38 cellular contexts compared by ENCODE assay signal in genomic region chr4:84069119-84069518, GRCh38.
"Had no signal": no experiment of that assay in that cellular context is flagged by ENCODE, and none has a peak within 500 bp of the region (broad histone marks: within the 10 kb centered on the region; RNA-seq: fewer than 3 reads in every experiment).

No MANE protein-coding gene starts in this region.

- H3K27ac Mint-ChIP-seq: activated naive CD4-positive, alpha-beta T cell treated with anti-CD3 and anti-CD28 coated beads for 36 hours; activated naive CD4-positive, alpha-beta T cell treated with anti-CD3 and anti-CD28 coated beads, Interleukin-2, amount 10 ng/mL, durations not matched to agents 7 days and 5 days; activated naive CD4-positive, alpha-beta T cell treated with anti-CD3 and anti-CD28 coated beads, Interleukin-2, amount 50 U/mL, for 24 hours; activated naive CD4-positive, alpha-beta T cell treated with anti-CD3 and anti-CD28 coated beads, Interleukin-2, amount 50 U/mL, for 72 hours; activated naive CD8-positive, alpha-beta T cell; activated naive CD8-positive, alpha-beta T cell treated with anti-CD3 and anti-CD28 coated beads for 36 hours; activated naive CD8-positive, alpha-beta T cell treated with anti-CD3 and anti-CD28 coated beads, Interleukin-2, amount 10 ng/mL, durations not matched to agents 7 days and 5 days; activated naive CD8-positive, alpha-beta T cell treated with anti-CD3 and anti-CD28 coated beads, Interleukin-2, amount 50 U/mL, for 24 hours; activated T-cell treated with anti-CD3 and anti-CD28 coated beads, Interleukin-2, amount 50 U/mL, for 24 hours; activated T-cell treated with anti-CD3 and anti-CD28 coated beads, Interleukin-2, amount 50 U/mL, for 72 hours; activated T-helper 1 cell treated with anti-CD3 and anti-CD28 coated beads, Interleukin-12 subunit alpha, Interleukin-12 subunit beta, Interleukin-2, Interleukin-4 antibody, amounts not matched to agents 30 ng/mL and 10 ng/mL and 1 ng/mL, durations not matched to agents 14 hours and 24 hours and 36 hours; activated T-helper 17 cell treated with anti-CD3 and anti-CD28 coated beads, Interleukin-2, amount 50 U/mL, for 72 hours; activated T-helper 2 cell treated with anti-CD3 and anti-CD28 coated beads, Interferon-gamma antibody, Interleukin-2, Interleukin-4, amounts not matched to agents 10 μg/mL and 5 μg/mL and 100 μg/mL, durations not matched to agents 14 hours and 24 hours and 36 hours; brain had no signal

- H3K4me3 ChIP-seq: adrenal gland, ascending aorta, body of pancreas, breast epithelium, cardiac muscle cell had no signal

- H3K27me3 Mint-ChIP-seq: activated naive CD8-positive, alpha-beta T cell treated with anti-CD3 and anti-CD28 coated beads for 36 hours had no signal

- H3K4me1 ChIP-seq: adrenal gland, ascending aorta, body of pancreas, breast epithelium had no signal

- H3K27ac ChIP-seq: adrenal gland, ascending aorta, body of pancreas, brain microvascular endothelial cell, breast epithelium, cardiac muscle cell had no signal

- H3K9me3 ChIP-seq: adrenal gland, ascending aorta, body of pancreas, breast epithelium had no signal

- H3K9me3 Mint-ChIP-seq: activated naive CD4-positive, alpha-beta T cell treated with anti-CD3 and anti-CD28 coated beads, Interleukin-2, amount 10 ng/mL, durations not matched to agents 7 days and 5 days; activated naive CD8-positive, alpha-beta T cell treated with anti-CD3 and anti-CD28 coated beads, Interleukin-2, amount 10 ng/mL, durations not matched to agents 7 days and 5 days; activated T-cell treated with anti-CD3 and anti-CD28 coated beads, Interleukin-2, amount 50 U/mL, for 24 hours; activated T-helper 1 cell treated with anti-CD3 and anti-CD28 coated beads, Interleukin-12 subunit alpha, Interleukin-12 subunit beta, Interleukin-2, Interleukin-4 antibody, amounts not matched to agents 30 ng/mL and 10 ng/mL and 1 ng/mL, durations not matched to agents 14 hours and 24 hours and 36 hours; activated T-helper 2 cell treated with anti-CD3 and anti-CD28 coated beads, Interferon-gamma antibody, Interleukin-2, Interleukin-4, amounts not matched to agents 10 μg/mL and 5 μg/mL and 100 μg/mL, durations not matched to agents 14 hours and 24 hours and 36 hours had no signal

- DNase-seq: activated effector memory CD4-positive, alpha-beta T cell treated with anti-CD3 and anti-CD28 coated beads, Interleukin-2, amount 50 U/mL, for 16 hours; activated effector memory CD4-positive, alpha-beta T cell treated with Interleukin-2 at 50 U/mL for 16 hours; activated gamma-delta T cell; activated gamma-delta T cell treated with Interleukin-2 at 50 U/mL for 16 hours; activated naive CD4-positive, alpha-beta T cell; activated naive CD4-positive, alpha-beta T cell treated with anti-CD3 and anti-CD28 coated beads for 36 hours; activated naive CD4-positive, alpha-beta T cell treated with anti-CD3 and anti-CD28 coated beads, Interleukin-2, amount 10 ng/mL, durations not matched to agents 7 days and 5 days; activated naive CD4-positive, alpha-beta T cell treated with anti-CD3 and anti-CD28 coated beads, Interleukin-2, amount 50 U/mL, for 16 hours; activated naive CD4-positive, alpha-beta T cell treated with Interleukin-2 at 50 U/mL for 16 hours; activated naive CD8-positive, alpha-beta T cell treated with anti-CD3 and anti-CD28 coated beads for 36 hours; activated naive CD8-positive, alpha-beta T cell treated with anti-CD3 and anti-CD28 coated beads, Interleukin-2, amount 10 ng/mL, durations not matched to agents 7 days and 5 days; activated naive CD8-positive, alpha-beta T cell treated with anti-CD3 and anti-CD28 coated beads, Interleukin-2, amount 50 U/mL, for 24 hours; activated T-cell treated with anti-CD3 and anti-CD28 coated beads, Interleukin-2, amount 50 U/mL, for 1 hour; activated T-cell treated with anti-CD3 and anti-CD28 coated beads, Interleukin-2, amount 50 U/mL, for 24 hours; activated T-cell treated with anti-CD3 and anti-CD28 coated beads, Interleukin-2, amount 50 U/mL, for 4 hours; activated T-cell treated with anti-CD3 and anti-CD28 coated beads, Interleukin-2, amount 50 U/mL, for 48 hours; activated T-cell treated with anti-CD3 and anti-CD28 coated beads, Interleukin-2, amount 50 U/mL, for 72 hours; adrenal gland; amniotic stem cell; amygdala; anterior cingulate cortex; aorta; body of pancreas; brain microvascular endothelial cell; caudate nucleus; central memory CD4-positive, alpha-beta T cell; cerebellar nuclear complex had no signal

- H3K4me1 Mint-ChIP-seq: activated naive CD4-positive, alpha-beta T cell treated with anti-CD3 and anti-CD28 coated beads, Interleukin-2, amount 10 ng/mL, durations not matched to agents 7 days and 5 days; activated naive CD4-positive, alpha-beta T cell treated with anti-CD3 and anti-CD28 coated beads, Interleukin-2, amount 50 U/mL, for 24 hours; activated naive CD8-positive, alpha-beta T cell treated with anti-CD3 and anti-CD28 coated beads for 36 hours; activated naive CD8-positive, alpha-beta T cell treated with anti-CD3 and anti-CD28 coated beads, Interleukin-2, amount 10 ng/mL, durations not matched to agents 7 days and 5 days; activated naive CD8-positive, alpha-beta T cell treated with anti-CD3 and anti-CD28 coated beads, Interleukin-2, amount 50 U/mL, for 24 hours; activated T-helper 17 cell treated with anti-CD3 and anti-CD28 coated beads, Interleukin-2, amount 50 U/mL, for 72 hours; central memory CD8-positive, alpha-beta T cell had no signal

- H3K4me3 Mint-ChIP-seq: activated naive CD4-positive, alpha-beta T cell treated with anti-CD3 and anti-CD28 coated beads for 36 hours; activated naive CD4-positive, alpha-beta T cell treated with anti-CD3 and anti-CD28 coated beads, Interleukin-2, amount 10 ng/mL, durations not matched to agents 7 days and 5 days; activated naive CD4-positive, alpha-beta T cell treated with anti-CD3 and anti-CD28 coated beads, Interleukin-2, amount 50 U/mL, for 24 hours; activated naive CD8-positive, alpha-beta T cell; activated naive CD8-positive, alpha-beta T cell treated with anti-CD3 and anti-CD28 coated beads for 36 hours; activated naive CD8-positive, alpha-beta T cell treated with anti-CD3 and anti-CD28 coated beads, Interleukin-2, amount 10 ng/mL, durations not matched to agents 7 days and 5 days; activated naive CD8-positive, alpha-beta T cell treated with anti-CD3 and anti-CD28 coated beads, Interleukin-2, amount 50 U/mL, for 24 hours; activated T-cell treated with anti-CD3 and anti-CD28 coated beads, Interleukin-2, amount 50 U/mL, for 24 hours; activated T-cell treated with anti-CD3 and anti-CD28 coated beads, Interleukin-2, amount 50 U/mL, for 4 hours; activated T-cell treated with anti-CD3 and anti-CD28 coated beads, Interleukin-2, amount 50 U/mL, for 72 hours; activated T-helper 1 cell treated with anti-CD3 and anti-CD28 coated beads, Interleukin-12 subunit alpha, Interleukin-12 subunit beta, Interleukin-2, Interleukin-4 antibody, amounts not matched to agents 30 ng/mL and 10 ng/mL and 1 ng/mL, durations not matched to agents 14 hours and 24 hours and 36 hours; activated T-helper 17 cell treated with anti-CD3 and anti-CD28 coated beads, Interleukin-2, amount 50 U/mL, for 72 hours; brain; central memory CD8-positive, alpha-beta T cell had no signal

- H3K27me3 ChIP-seq: adrenal gland, ascending aorta, body of pancreas, brain microvascular endothelial cell, breast epithelium, cardiac muscle cell had no signal

- H3K36me3 Mint-ChIP-seq: activated naive CD4-positive, alpha-beta T cell treated with anti-CD3 and anti-CD28 coated beads, Interleukin-2, amount 10 ng/mL, durations not matched to agents 7 days and 5 days; activated naive CD4-positive, alpha-beta T cell treated with anti-CD3 and anti-CD28 coated beads, Interleukin-2, amount 50 U/mL, for 24 hours; activated naive CD4-positive, alpha-beta T cell treated with anti-CD3 and anti-CD28 coated beads, Interleukin-2, amount 50 U/mL, for 72 hours; activated naive CD8-positive, alpha-beta T cell; activated naive CD8-positive, alpha-beta T cell treated with anti-CD3 and anti-CD28 coated beads for 36 hours; activated naive CD8-positive, alpha-beta T cell treated with anti-CD3 and anti-CD28 coated beads, Interleukin-2, amount 10 ng/mL, durations not matched to agents 7 days and 5 days; brain had no signal

- H3K36me3 ChIP-seq: adrenal gland, ascending aorta, brain microvascular endothelial cell, breast epithelium, cardiac muscle cell had no signal
